In genomic region chr2:230896346-230897115, GRCh38 we compare ENCODE assay signal across 25 cellular contexts. TPM values are rescaled to one million over a fixed set of nuclear protein-coding genes. Genes with fewer than 3 reads are reported as not detected.
DNase-seq lines count a peak whose midpoint lies in the region; ATAC-seq and TF ChIP-seq lines count a peak whose summit lies in the region.
"Had no signal": no experiment of that assay in that cellular context is flagged by ENCODE, and none has a peak within 500 bp of the region (broad histone marks: within the 10 kb centered on the region; RNA-seq: fewer than 3 reads in every experiment).

No MANE protein-coding gene starts in this region.

- no peaks in the 10 kb centered on the region for H3K9me3 Mint-ChIP-seq in activated T-cell treated with anti-CD3 and anti-CD28 coated beads, Interleukin-2, amount 50 U/mL, for 24 hours
- H3K9me3 Mint-ChIP-seq in activated T-cell treated with anti-CD3 and anti-CD28 coated beads, Interleukin-2, amount 50 U/mL, for 4 hours, result no peaks in the 10 kb centered on the region
- no peaks in the 10 kb centered on the region for H3K9me3 Mint-ChIP-seq in endodermal cell
- H3K9me3 Mint-ChIP-seq: central memory CD8-positive, alpha-beta T cell; neural crest cell; T-helper 2 cell treated with Interferon-gamma antibody and Interleukin-4, amounts not matched to agents 5 μg/mL and 100 μg/mL, for 36 hours had no signal

- WGBS in endodermal cell (ENCODE audit: insufficient coverage in 1 of 2, insufficient read length in 1 of 2), 2 experiments, result 89 to 91% methylated on average over 16 to 19 of the region's 19 CpGs

- no peak overlapping the region for H3K9ac ChIP-seq in endodermal cell (ENCODE audit: extremely low read depth, low read length, poor library complexity, severe bottlenecking)
- H3K9ac ChIP-seq: SK-N-SH had no signal

- peaks cover 45% of the 10 kb centered on the region for H3K4me1 Mint-ChIP-seq in activated T-cell treated with anti-CD3 and anti-CD28 coated beads, Interleukin-2, amount 50 U/mL, for 24 hours (ENCODE audit: low read depth)
- H3K4me1 Mint-ChIP-seq in activated T-cell treated with anti-CD3 and anti-CD28 coated beads, Interleukin-2, amount 50 U/mL, for 4 hours (ENCODE audit: low read depth), result peaks cover 16% of the 10 kb centered on the region
- peaks cover 3% of the 10 kb centered on the region for H3K4me1 Mint-ChIP-seq in endodermal cell

- H3K4me1 ChIP-seq in Peyer's patch, result peaks cover 0 to 17% (median 8%) of the 10 kb centered on the region in 4 donors
- H3K4me1 ChIP-seq in endodermal cell (ENCODE audit: control insufficient read depth, insufficient read depth, low read length), result peaks cover 4% of the 10 kb centered on the region
- no peaks in the 10 kb centered on the region for H3K4me1 ChIP-seq in A673 (ENCODE audit: insufficient read depth, low read length, poor library complexity, severe bottlenecking)
- H3K4me1 ChIP-seq: HAP-1 had no signal

- no peaks in the 10 kb centered on the region for H3K36me3 ChIP-seq in Peyer's patch
- H3K36me3 ChIP-seq in endodermal cell (ENCODE audit: control insufficient read depth, insufficient read depth, low read length), result no peaks in the 10 kb centered on the region
- no peaks in the 10 kb centered on the region for H3K36me3 ChIP-seq in A673 (ENCODE audit: insufficient read depth, low read length, poor library complexity, severe bottlenecking)
- H3K36me3 ChIP-seq: esophagus squamous epithelium, HAP-1 had no signal

- CTCF ChIA-PET in A673 (lab: Charles Lee), result no interaction called here

- POLR2A ChIA-PET in A673 (lab: Charles Lee; ENCODE audit: low non-redundant PET), result no interaction called here

- H3K9me3 ChIP-seq in Peyer's patch (no peaks in the 10 kb centered on the region), endodermal cell (ENCODE audit: control insufficient read depth, low read length) (no peaks in the 10 kb centered on the region), A673 (ENCODE audit: low read depth, low read length, poor library complexity, severe bottlenecking) (no peaks in the 10 kb centered on the region)
- H3K9me3 ChIP-seq: esophagus squamous epithelium, HAP-1, SK-N-SH had no signal

- intact Hi-C loops in sciatic nerve (cut with DNase I), result no loop called here
- intact Hi-C loops in A673 (cut with micrococcal nuclease; ENCODE audit: unreplicated experiment), result no loop called here

- H3K4me3 ChIP-seq in Peyer's patch (no peak overlapping the region), endodermal cell (ENCODE audit: low read length) (no peak overlapping the region), A673 (ENCODE audit: low read depth, low read length, poor library complexity, severe bottlenecking) (no peak overlapping the region)
- H3K4me3 ChIP-seq: esophagus squamous epithelium, HAP-1 had no signal

- H3K4me3 Mint-ChIP-seq in activated T-cell treated with anti-CD3 and anti-CD28 coated beads, Interleukin-2, amount 50 U/mL, for 24 hours, result no peak overlapping the region
- H3K4me3 Mint-ChIP-seq in activated T-cell treated with anti-CD3 and anti-CD28 coated beads, Interleukin-2, amount 50 U/mL, for 4 hours, result no peak overlapping the region
- no peak overlapping the region for H3K4me3 Mint-ChIP-seq in endodermal cell
- H3K4me3 Mint-ChIP-seq: central memory CD8-positive, alpha-beta T cell; neural crest cell; T-helper 2 cell treated with Interferon-gamma antibody and Interleukin-4, amounts not matched to agents 5 μg/mL and 100 μg/mL, for 36 hours had no signal

- no peaks in the 10 kb centered on the region for H3K36me3 Mint-ChIP-seq in activated T-cell treated with anti-CD3 and anti-CD28 coated beads, Interleukin-2, amount 50 U/mL, for 24 hours (ENCODE audit: low read depth)
- H3K36me3 Mint-ChIP-seq in activated T-cell treated with anti-CD3 and anti-CD28 coated beads, Interleukin-2, amount 50 U/mL, for 4 hours (ENCODE audit: insufficient read depth), result no peaks in the 10 kb centered on the region
- H3K36me3 Mint-ChIP-seq in endodermal cell (ENCODE audit: low read depth), result no peaks in the 10 kb centered on the region

- peak overlapping the region in 3 of 4 donors; percentile 49 to 93 (median 81) for H3K27ac ChIP-seq in Peyer's patch
- H3K27ac ChIP-seq in endodermal cell (ENCODE audit: low read depth, low read length), result no peak overlapping the region
- no peak overlapping the region for H3K27ac ChIP-seq in A673 (ENCODE audit: low read depth, low read length, poor library complexity, severe bottlenecking)
- H3K27ac ChIP-seq: C4-2B, esophagus squamous epithelium had no signal

- H3K27me3 ChIP-seq in Peyer's patch (no peaks in the 10 kb centered on the region), endodermal cell (ENCODE audit: control insufficient read depth, insufficient read depth, low read length, poor library complexity, severe bottlenecking) (no peaks in the 10 kb centered on the region), A673 (replicated peaks; ENCODE audit: insufficient read depth, low read depth, low read length, poor library complexity) (no peaks in the 10 kb centered on the region)

- TF ChIP-seq CTCF in Peyer's patch (IDR thresholded peaks at IDR 0.05) (no peak), endodermal cell (conservative IDR thresholded peaks at IDR 0.05) (no peak), A673 (conservative IDR thresholded peaks at IDR 0.05; ENCODE audit: low read depth, low read length) (no peak)

- no peak for TF ChIP-seq POLR2A in Peyer's patch (IDR thresholded peaks at IDR 0.05)

- DNase-seq in activated T-cell treated with anti-CD3 and anti-CD28 coated beads, Interleukin-2, amount 50 U/mL, for 24 hours, result peak; percentile 17
- DNase-seq in activated T-cell treated with anti-CD3 and anti-CD28 coated beads, Interleukin-2, amount 50 U/mL, for 4 hours, result no peak
- DNase-seq in Peyer's patch (peak in 1 of 3 donors; percentile 11), endodermal cell (peak; percentile 37), sciatic nerve (ENCODE audit: low spot score) (peak; percentile 39), A673 (ENCODE audit: low spot score) (no peak)
- DNase-seq: activated gamma-delta T cell; effector CD8-positive, alpha-beta T cell; esophagus squamous epithelium; Kasumi-1; NCI-H1092 treated with DMSO at 0.1 percent for 48 hours; NCI-H2081 treated with DMSO at 0.1 percent for 48 hours; NCI-H524; RPMI8226; SK-N-SH; stimulated activated CD4-positive, alpha-beta T cell treated with anti-CD3 and anti-CD28 coated beads, Interleukin-12 subunit alpha, Interleukin-12 subunit beta, amount 100 ng/mL, for 4 hours had no signal

- ATAC-seq in activated T-cell treated with anti-CD3 and anti-CD28 coated beads, Interleukin-2, amount 50 U/mL, for 4 hours, result no peak
- ATAC-seq in sciatic nerve (no peak), HG03280 (IDR thresholded peaks at IDR 0.05; ENCODE audit: unreplicated experiment) (no peak), HG02840 (IDR thresholded peaks at IDR 0.05; ENCODE audit: low FRiP score, unreplicated experiment) (no peak)

- BruUV-seq in A673 (replicated peaks; lab: Mats Ljungman, UMichigan), result no TSS peak

- H3K27ac Mint-ChIP-seq in activated T-cell treated with anti-CD3 and anti-CD28 coated beads, Interleukin-2, amount 50 U/mL, for 24 hours, result no peak overlapping the region
- no peak overlapping the region for H3K27ac Mint-ChIP-seq in endodermal cell
- H3K27ac Mint-ChIP-seq: T-helper 2 cell treated with Interferon-gamma antibody and Interleukin-4, amounts not matched to agents 5 μg/mL and 100 μg/mL, for 36 hours had no signal

- H3K27me3 Mint-ChIP-seq in activated T-cell treated with anti-CD3 and anti-CD28 coated beads, Interleukin-2, amount 50 U/mL, for 24 hours, result peaks cover 24% of the 10 kb centered on the region
- H3K27me3 Mint-ChIP-seq in activated T-cell treated with anti-CD3 and anti-CD28 coated beads, Interleukin-2, amount 50 U/mL, for 4 hours (ENCODE audit: low read depth), result peaks cover 29% of the 10 kb centered on the region
- H3K27me3 Mint-ChIP-seq in endodermal cell (ENCODE audit: insufficient read depth), result peaks cover 9% of the 10 kb centered on the region

RNA-seq across cellular contexts. Expression of gene GPR55, which starts 28.5 kb away (rescaled TPM):
- 1 to 10 TPM; 1.2 to 1.6 (median 1.5) TPM for total RNA-seq in activated T-cell treated with anti-CD3 and anti-CD28 coated beads, Interleukin-2, amount 50 U/mL, for 4 hours
- total RNA-seq in Peyer's patch (1 to 10 TPM; 1.0 to 4.7 (median 3.2) TPM), endodermal cell (1 to 10 TPM; 2.6 to 7.5 TPM), sciatic nerve (0.18 TPM), A673 (2021) (0.19 TPM in 1 of 2 replicates, not detected in the other)
- polyA plus RNA-seq in endodermal cell (2013, experiment 1 of 2), result 0.64 TPM
- 0.21 TPM for polyA plus RNA-seq in endodermal cell (2013, experiment 2 of 2)
- total RNA-seq: neural crest cell, pulmonary artery endothelial cell, temporal lobe had no signal
- polyA plus RNA-seq: SK-N-SH had no signal

RNA-seq across cellular contexts. Expression of gene ITM2C, which starts 31.8 kb away (rescaled TPM):
- 10 to 100 TPM; 17.2 to 29.4 (median 22.1) TPM for total RNA-seq in activated T-cell treated with anti-CD3 and anti-CD28 coated beads, Interleukin-2, amount 50 U/mL, for 4 hours
- total RNA-seq in Peyer's patch (100 to 1,000 TPM in 3 of 4 donors, 10 to 100 TPM in 1; 69.3 to 710 (median 610) TPM), endodermal cell (100 to 1,000 TPM; 208 to 269 TPM), sciatic nerve (136 TPM), A673 (2021) (283 and 293 TPM in 2 replicates)
- polyA plus RNA-seq in endodermal cell (2013, experiment 1 of 2), result 239 TPM
- 230 TPM for polyA plus RNA-seq in endodermal cell (2013, experiment 2 of 2)

Comparison
In these comparisons a context has a peak if more than half of its experiments do, and no peak if none do; other contexts are left out.
1. DNase-seq: peak in activated T-cell treated with anti-CD3 and anti-CD28 coated beads, Interleukin-2, amount 50 U/mL, for 24 hours (single experiment), endodermal cell (single experiment) and sciatic nerve (single experiment); none in activated T-cell treated with anti-CD3 and anti-CD28 coated beads, Interleukin-2, amount 50 U/mL, for 4 hours (single experiment) and A673 (single experiment).
2. H3K27ac ChIP-seq: peak in Peyer's patch (3 of 4); none in endodermal cell (single experiment) and A673 (single experiment).